In the genomic region with DNA sequence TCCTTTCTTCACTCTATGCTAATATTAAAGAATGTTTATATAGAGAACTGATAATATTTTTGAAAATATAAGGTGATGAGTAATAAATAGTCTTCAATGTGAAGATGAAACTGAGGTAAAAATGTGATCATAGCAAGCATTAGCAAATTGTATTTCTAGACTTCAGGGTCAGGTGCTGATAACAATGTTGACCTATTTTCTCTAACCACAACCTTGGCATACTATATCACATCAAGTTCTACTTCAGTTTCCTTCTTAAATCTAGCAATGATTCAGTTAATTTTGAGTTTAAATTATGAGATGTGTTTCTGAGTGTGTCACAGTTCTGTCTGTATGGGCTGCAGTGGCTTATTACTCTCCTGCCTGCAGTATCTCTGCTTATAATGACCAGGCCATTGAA, we compare ENCODE assay signal across 23 cellular contexts.
"Had no signal": no experiment of that assay in that cellular context is flagged by ENCODE, and none has a peak within 500 bp of the region (broad histone marks: within the 10 kb centered on the region; RNA-seq: fewer than 3 reads in every experiment).

No MANE protein-coding gene starts in this region.

- H3K4me3 ChIP-seq: hepatocyte, stomach, suprapubic skin, tibial nerve had no signal

- H3K27me3 Mint-ChIP-seq: activated B cell treated with CpG ODN at 0.5 μM for 24 hours; activated CD4-positive, alpha-beta memory T cell treated with anti-CD3 and anti-CD28 coated beads for 36 hours; activated naive CD8-positive, alpha-beta T cell treated with anti-CD3 and anti-CD28 coated beads, Interleukin-2, amount 50 U/mL, for 24 hours; brain; memory B cell; stimulated activated memory B cell treated with anti-CD40 and anti-IgM and Interleukin-4, amounts not matched to agents 10 μg/mL and 1 μg/mL and 100 μg/mL, for 72 hours had no signal

- H3K4me1 Mint-ChIP-seq: activated B cell treated with CpG ODN at 0.5 μM for 24 hours; activated naive CD8-positive, alpha-beta T cell treated with anti-CD3 and anti-CD28 coated beads, Interleukin-2, amount 50 U/mL, for 24 hours; memory B cell; stimulated activated memory B cell treated with anti-CD40 and anti-IgM and Interleukin-4, amounts not matched to agents 10 μg/mL and 1 μg/mL and 100 μg/mL, for 72 hours had no signal

- DNase-seq: activated B cell treated with CpG ODN at 0.5 μM for 24 hours; activated CD4-positive, alpha-beta memory T cell treated with anti-CD3 and anti-CD28 coated beads for 36 hours; activated CD4-positive, alpha-beta T cell treated with anti-CD3 and anti-CD28 coated beads for 48 hours; activated effector memory CD4-positive, alpha-beta T cell treated with anti-CD3 and anti-CD28 coated beads, Interleukin-2, amount 50 U/mL, for 16 hours; activated naive CD4-positive, alpha-beta T cell treated with anti-CD3 and anti-CD28 coated beads, Interleukin-2, amount 50 U/mL, for 16 hours; activated naive CD8-positive, alpha-beta T cell treated with anti-CD3 and anti-CD28 coated beads, Interleukin-2, amount 50 U/mL, for 24 hours; activated T-cell treated with anti-CD3 and anti-CD28 coated beads, Interleukin-2, amount 50 U/mL, for 72 hours; anterior cingulate cortex; dermis blood vessel endothelial cell; effector CD8-positive, alpha-beta T cell; foreskin keratinocyte; nucleus accumbens; small intestine; stimulated activated CD4-positive, alpha-beta T cell treated with anti-CD3 and anti-CD28 coated beads, Interleukin-2, amount 100 ng/mL, for 24 hours; stomach had no signal

- H3K4me3 Mint-ChIP-seq: activated B cell treated with CpG ODN at 0.5 μM for 24 hours; activated CD4-positive, alpha-beta memory T cell treated with anti-CD3 and anti-CD28 coated beads for 36 hours; activated naive CD8-positive, alpha-beta T cell treated with anti-CD3 and anti-CD28 coated beads, Interleukin-2, amount 50 U/mL, for 24 hours; activated T-cell treated with anti-CD3 and anti-CD28 coated beads, Interleukin-2, amount 50 U/mL, for 72 hours; brain; memory B cell; stimulated activated memory B cell treated with anti-CD40 and anti-IgM and Interleukin-4, amounts not matched to agents 10 μg/mL and 1 μg/mL and 100 μg/mL, for 72 hours; T-helper 2 cell treated with Interferon-gamma antibody and Interleukin-4, amounts not matched to agents 5 μg/mL and 100 μg/mL, for 36 hours had no signal

- ATAC-seq: activated naive CD8-positive, alpha-beta T cell treated with anti-CD3 and anti-CD28 coated beads, Interleukin-2, amount 50 U/mL, for 24 hours; activated T-cell treated with anti-CD3 and anti-CD28 coated beads, Interleukin-2, amount 50 U/mL, for 72 hours; foreskin keratinocyte; sciatic nerve; stimulated activated memory B cell treated with anti-CD40 and anti-IgM and Interleukin-4, amounts not matched to agents 10 μg/mL and 1 μg/mL and 100 μg/mL, for 72 hours had no signal

- H3K4me2 ChIP-seq: hepatocyte had no signal

- H2AFZ ChIP-seq: hepatocyte had no signal

- H3K27ac ChIP-seq: foreskin keratinocyte, hepatocyte, stomach, suprapubic skin, tibial nerve had no signal

- H3K4me1 ChIP-seq: suprapubic skin had no signal

- H3K27me3 ChIP-seq: foreskin keratinocyte, hepatocyte, stomach, suprapubic skin, tibial nerve had no signal

- H3K9me3 ChIP-seq: stomach, suprapubic skin, tibial nerve had no signal

- H3K9me3 Mint-ChIP-seq: activated B cell treated with CpG ODN at 0.5 μM for 24 hours; activated CD4-positive, alpha-beta memory T cell treated with anti-CD3 and anti-CD28 coated beads for 36 hours; activated naive CD8-positive, alpha-beta T cell treated with anti-CD3 and anti-CD28 coated beads, Interleukin-2, amount 50 U/mL, for 24 hours; activated T-cell treated with anti-CD3 and anti-CD28 coated beads, Interleukin-2, amount 50 U/mL, for 72 hours; memory B cell; stimulated activated memory B cell treated with anti-CD40 and anti-IgM and Interleukin-4, amounts not matched to agents 10 μg/mL and 1 μg/mL and 100 μg/mL, for 72 hours; T-helper 2 cell treated with Interferon-gamma antibody and Interleukin-4, amounts not matched to agents 5 μg/mL and 100 μg/mL, for 36 hours had no signal

- FAIRE-seq: small intestine had no signal

- H3K27ac Mint-ChIP-seq: activated B cell treated with CpG ODN at 0.5 μM for 24 hours; activated CD4-positive, alpha-beta memory T cell treated with anti-CD3 and anti-CD28 coated beads for 36 hours; activated naive CD8-positive, alpha-beta T cell treated with anti-CD3 and anti-CD28 coated beads, Interleukin-2, amount 50 U/mL, for 24 hours; activated T-cell treated with anti-CD3 and anti-CD28 coated beads, Interleukin-2, amount 50 U/mL, for 72 hours; brain; memory B cell; stimulated activated memory B cell treated with anti-CD40 and anti-IgM and Interleukin-4, amounts not matched to agents 10 μg/mL and 1 μg/mL and 100 μg/mL, for 72 hours; T-helper 2 cell treated with Interferon-gamma antibody and Interleukin-4, amounts not matched to agents 5 μg/mL and 100 μg/mL, for 36 hours had no signal
